In genomic region chr9:137226338-137227056, GRCh38 we compare ENCODE assay signal across 15 cellular contexts. TPM values are rescaled to one million over a fixed set of nuclear protein-coding genes. Genes with fewer than 3 reads are reported as not detected.
A peak's percentile ranks its signal among the peaks of the same experiment; 100 is the strongest.
DNase-seq lines count a peak whose midpoint lies in the region; ATAC-seq, FAIRE-seq and TF ChIP-seq lines count a peak whose summit lies in the region.
"Had no signal": no experiment of that assay in that cellular context is flagged by ENCODE, and none has a peak within 500 bp of the region (broad histone marks: within the 10 kb centered on the region; RNA-seq: fewer than 3 reads in every experiment).

No MANE protein-coding gene starts in this region.

- BruUV-seq in HCT116 (replicated peaks; lab: Mats Ljungman, UMichigan) = no TSS peak

- no peak for TF ChIP-seq RAD21 in HCT116 (IDR thresholded peaks at IDR 0.05; ENCODE audit: low read depth)

- no peaks in the 10 kb centered on the region for H3K9me3 ChIP-seq in HCT116 (ENCODE audit: control insufficient read depth in 1 of 2, insufficient read depth in 1 of 2, low read depth in 1 of 2, low read length in 2 of 2)

- POLR2A ChIA-PET in HCT116 (lab: Charles Lee) = interaction anchor here (0.7 to 2.5 kb wide), 7 partner anchors 10 to 103 kb away, joined by 3 to 16 read pairs (median 6); partner anchors contain the start of genes ANAPC2, SSNA1, TPRN and TUBB4B

- H3K79me2 ChIP-seq in HCT116 (ENCODE audit: insufficient read depth, low read length) = no peaks in the 10 kb centered on the region

- FAIRE-seq in RCC 7860 (lab: Jason Lieb, UNC) = no peak

- intact Hi-C loops in HCT116 (cut with micrococcal nuclease) = loop anchor here (1.0 to 10.0 kb wide), 4 partner anchors 39 to 442 kb away; partner anchors contain the start of genes ANAPC2, NPDC1 and SSNA1

- no peaks in the 10 kb centered on the region for H4K20me1 ChIP-seq in HCT116 (ENCODE audit: insufficient read depth)

- H3K9me2 ChIP-seq in HCT116 (ENCODE audit: insufficient read depth) = no peaks in the 10 kb centered on the region

- DNase-seq in HCT116 (ENCODE audit: low read depth, low spot score) (no peak), RCC 7860 (ENCODE audit: low spot score) (peak; percentile 75), foreskin keratinocyte (peak in 1 of 2 donors; percentile 79), MV-4-11 (lab: John Stamatoyannopoulos, UW) (no peak), NCI-H82 treated with DMSO at 0.1 percent for 48 hours (lab: John Stamatoyannopoulos, UW; ENCODE audit: unreplicated experiment) (no peak)
- no peak for DNase-seq in activated CD8-positive, alpha-beta memory T cell treated with anti-CD3 and anti-CD28 coated beads for 24 hours
- DNase-seq: CD4-positive, alpha-beta T cell; HCEC 1CT; NCI-H774; stimulated activated naive CD8-positive, alpha-beta T cell treated with anti-CD3 and anti-CD28 coated beads, Interleukin-15, amount 100 ng/mL, for 72 hours had no signal

- peak overlapping the region; percentile 97 for H3K9ac ChIP-seq in HCT116 (ENCODE audit: low read length)

- no peak for TF ChIP-seq POLR2A in HCT116 (IDR thresholded peaks at IDR 0.05; ENCODE audit: borderline replicate concordance, extremely low read depth, insufficient read depth, insufficient read length)

- H3K4me2 ChIP-seq in HCT116 (ENCODE audit: low read length) = peak overlapping the region; percentile 99

- no peak overlapping the region for H2AFZ ChIP-seq in HCT116 (ENCODE audit: low read depth, low read length, poor library complexity, severe bottlenecking)

- no peaks in the 10 kb centered on the region for H3K36me3 ChIP-seq in HCT116 (ENCODE audit: control insufficient read depth in 1 of 2, insufficient read depth in 2 of 2, low read length in 2 of 2)

- CTCF ChIA-PET in HCT116 (lab: Charles Lee) = interaction anchor here (1.1 to 4.7 kb wide), 12 partner anchors 10 to 197 kb away, joined by 3 to 43 read pairs (median 6); partner anchors contain the start of genes ANAPC2, SAPCD2, SSNA1 and TPRN

- peak overlapping the region; percentile 88 for H3K27ac ChIP-seq in HCT116 (ENCODE audit: low read depth, low read length)
- no peak overlapping the region for H3K27ac ChIP-seq in foreskin keratinocyte
- peak overlapping the region in 17 of 21 experiments; percentile 8 to 95 (median 51) for H3K27ac ChIP-seq in skin epidermis
- H3K27ac ChIP-seq: coronary artery had no signal

- peaks cover 44 to 71% of the 10 kb centered on the region in 2 experiments for H3K4me1 ChIP-seq in HCT116 (ENCODE audit: control insufficient read depth in 1 of 2, insufficient read depth in 2 of 2, low read length in 2 of 2)
- H3K4me1 ChIP-seq in foreskin keratinocyte = peaks cover 8% of the 10 kb centered on the region

- H3K4me3 ChIP-seq in HCT116 (replicated peaks in 1 of 2; ENCODE audit: low read depth in 1 of 2, low read length in 2 of 2) (peak overlapping the region; percentile 14 to 48), skin epidermis (no peak overlapping the region)
- H3K4me3 ChIP-seq: coronary artery had no signal

- H3K27me3 ChIP-seq in HCT116 (ENCODE audit: insufficient read depth, low read length) (no peaks in the 10 kb centered on the region), foreskin keratinocyte (peaks cover 3% of the 10 kb centered on the region)

- TF ChIP-seq CTCF in HCT116 (IDR thresholded peaks at IDR 0.05 in 2 of 3, conservative IDR thresholded peaks at IDR 0.05 in 1 of 3; ENCODE audit: borderline replicate concordance in 1 of 3, insufficient read depth in 1 of 3, low read depth in 2 of 3, low read length in 2 of 3) = no peak
- TF ChIP-seq CTCF in foreskin keratinocyte (conservative IDR thresholded peaks at IDR 0.05) = no peak

- ATAC-seq in HCT116 (peak; percentile 31), foreskin keratinocyte (peak; percentile 52), GM18519 (IDR thresholded peaks at IDR 0.05; ENCODE audit: low FRiP score, unreplicated experiment) (no peak)

- RAD21 ChIA-PET in HCT116 (lab: Charles Lee; ENCODE audit: low non-redundant PET in 1 of 2, low total read pairs in 2 of 2, uncharacterized antibody in 2 of 2, unreplicated experiment in 2 of 2) = interaction anchor here (1.2 to 1.9 kb wide), 6 partner anchors 13 to 180 kb away, joined by 3 to 9 read pairs (median 4); partner anchors contain the start of genes ANAPC2 (in 2 of the 2) and SSNA1 (in 2 of the 2)

TF ChIP-seq in HCT116, 20 proteins besides CTCF, POLR2A, EP300 and RAD21:
- TF ChIP-seq ELF1 (IDR thresholded peaks at IDR 0.05; ENCODE audit: borderline replicate concordance, low read depth) = no peak
- no peak for TF ChIP-seq REST (IDR thresholded peaks at IDR 0.05; ENCODE audit: low read depth)
- TF ChIP-seq YY1 (IDR thresholded peaks at IDR 0.05; ENCODE audit: extremely low read depth, insufficient replicate concordance, low read depth, low read length) = no peak
- TF ChIP-seq JUND (IDR thresholded peaks at IDR 0.05) = no peak
- no peak for TF ChIP-seq SRF (IDR thresholded peaks at IDR 0.05; ENCODE audit: low read depth)
- TF ChIP-seq SIN3A (IDR thresholded peaks at IDR 0.05; ENCODE audit: low read depth) = no peak
- no peak for TF ChIP-seq EZH2 (IDR thresholded peaks at IDR 0.05)
TF ChIP-seq in HCT116: peak in this region for 0.

RNA-seq across cellular contexts. Expression of gene RNF224, which starts 0.8 kb away (rescaled TPM):
- 0.30 TPM for total RNA-seq in HCT116 (2021; ENCODE audit: unreplicated experiment)
- polyA plus RNA-seq in HCT116 (2012) = 0.45 and 0.53 TPM in 2 replicates
- not detected in 2 replicates for total RNA-seq in foreskin keratinocyte
- polyA plus RNA-seq in foreskin keratinocyte = not detected in 2 replicates
- total RNA-seq: SK-MEL-5 had no signal
- polyA plus RNA-seq: fibroblast of lung had no signal

RNA-seq across cellular contexts. Expression of gene CYSRT1, which starts 1.5 kb away (rescaled TPM):
- total RNA-seq in HCT116 (2021; ENCODE audit: unreplicated experiment) = 4.3 TPM
- polyA plus RNA-seq in HCT116 (2012) = 2.7 and 3.3 TPM in 2 replicates
- total RNA-seq in foreskin keratinocyte = 0.92 and 1.2 TPM in 2 replicates
- 1.0 and 1.4 TPM in 2 replicates for polyA plus RNA-seq in foreskin keratinocyte

RNA-seq across cellular contexts. Expression of gene SLC34A3, which starts 4.2 kb away (rescaled TPM):
- total RNA-seq in HCT116 (2021; ENCODE audit: unreplicated experiment) (0.15 TPM), foreskin keratinocyte (not detected in 2 replicates)
- 0.07 and 0.18 TPM in 2 replicates for polyA plus RNA-seq in HCT116 (2012)
- not detected in 2 replicates for polyA plus RNA-seq in foreskin keratinocyte
- total RNA-seq: CD4-positive, alpha-beta T cell; fibroblast of lung; SK-MEL-5 had no signal
- polyA plus RNA-seq: fibroblast of lung had no signal

RNA-seq across cellular contexts. Expression of gene RNF208, which starts 4.5 kb away (rescaled TPM):
- total RNA-seq in HCT116 (2021; ENCODE audit: unreplicated experiment) (26.1 TPM), foreskin keratinocyte (0.18 and 0.41 TPM in 2 replicates)
- polyA plus RNA-seq in HCT116 (2012) = 31.5 and 31.8 TPM in 2 replicates
- 1.2 and 1.6 TPM in 2 replicates for polyA plus RNA-seq in foreskin keratinocyte
- total RNA-seq: SK-MEL-5 had no signal

RNA-seq across cellular contexts. Expression of gene TUBB4B, which starts 14.6 kb away (rescaled TPM):
- total RNA-seq in HCT116 (2021; ENCODE audit: unreplicated experiment) (502 TPM), foreskin keratinocyte (766 and 947 TPM in 2 replicates)
- polyA plus RNA-seq in HCT116 (2012) = 824 and 914 TPM in 2 replicates
- polyA plus RNA-seq in foreskin keratinocyte = 1,088 and 1,242 TPM in 2 replicates

Comparison
In these comparisons a context has a peak if more than half of its experiments do, and no peak if none do; other contexts are left out.
1. H3K4me3 ChIP-seq: peak in HCT116 (2 of 2); none in skin epidermis (0 of 7).